ENCODE assay signal across 26 cellular contexts in genomic region chr11:67320011-67320410, GRCh38. TPM values are rescaled to one million over a fixed set of nuclear protein-coding genes. Genes with fewer than 3 reads are reported as not detected.
DNase-seq lines count a peak whose midpoint lies in the region; ATAC-seq and TF ChIP-seq lines count a peak whose summit lies in the region.
"Had no signal": no experiment of that assay in that cellular context is flagged by ENCODE, and none has a peak within 500 bp of the region (broad histone marks: within the 10 kb centered on the region; RNA-seq: fewer than 3 reads in every experiment).

No MANE protein-coding gene starts in this region.

- H3K9ac ChIP-seq in adipocyte (ENCODE audit: low read length): no peak overlapping the region

- no peaks in the 10 kb centered on the region for H3K36me3 Mint-ChIP-seq in glutamatergic neuron (ENCODE audit: unreplicated experiment)
- H3K36me3 Mint-ChIP-seq in activated T-helper 17 cell treated with anti-CD3 and anti-CD28 coated beads, Interleukin-2, amount 50 U/mL, for 72 hours (ENCODE audit: low read depth): peaks cover 6% of the 10 kb centered on the region

- H3K27me3 ChIP-seq in AG04450 (ENCODE audit: control insufficient read depth, insufficient read depth, low read length): no peaks in the 10 kb centered on the region
- no peaks in the 10 kb centered on the region for H3K27me3 ChIP-seq in adipocyte (replicated peaks; ENCODE audit: control insufficient read depth, insufficient read depth, low read length)
- H3K27me3 ChIP-seq: BE2C, SJCRH30 had no signal

- TF ChIP-seq CTCF in AG04450 (IDR thresholded peaks at IDR 0.05; ENCODE audit: low read depth, low read length) (no peak), GM13977 (IDR thresholded peaks at IDR 0.05; ENCODE audit: extremely low read depth, insufficient read depth, missing control alignments) (no peak), glutamatergic neuron (IDR thresholded peaks at IDR 0.05; ENCODE audit: partially characterized antibody, unreplicated experiment) (no peak)

- no peaks in the 10 kb centered on the region for H3K36me3 ChIP-seq in adipocyte (ENCODE audit: control insufficient read depth, insufficient read depth, low read length, severe bottlenecking)
- H3K36me3 ChIP-seq: BE2C, SJCRH30 had no signal

- H3K9me3 ChIP-seq in AG04450 (ENCODE audit: control insufficient read depth, insufficient read depth, low read length): no peaks in the 10 kb centered on the region; the same call in 1 of the 2 replicates
- no peaks in the 10 kb centered on the region for H3K9me3 ChIP-seq in adipocyte (ENCODE audit: control insufficient read depth, low read length)
- H3K9me3 ChIP-seq: BE2C, SJCRH30 had no signal

- in situ Hi-C loops in GM13977 (cut with MboI; ENCODE audit: low pct_unique_long_range_greater_than_20kb, low sequenced_read_pairs, unreplicated experiment): no loop called here

- no peak overlapping the region for H3K27ac ChIP-seq in AG04450 (ENCODE audit: low read depth, low read length)
- H3K27ac ChIP-seq: PC-9, SJCRH30 had no signal

- ATAC-seq in activated T-helper 17 cell treated with anti-CD3 and anti-CD28 coated beads, Interleukin-2, amount 50 U/mL, for 72 hours (replicated peaks): no peak
- no peak for ATAC-seq in GM21786 (IDR thresholded peaks at IDR 0.05; ENCODE audit: unreplicated experiment)
- ATAC-seq: GM12878, HCT116, HepG2, Right ventricle myocardium inferior, SK-N-SH treated with all-trans-retinoic acid at 6 μM for 48 hours had no signal

- peaks cover 4% of the 10 kb centered on the region for H3K27me3 Mint-ChIP-seq in glutamatergic neuron (ENCODE audit: unreplicated experiment)
- H3K27me3 Mint-ChIP-seq in activated T-helper 17 cell treated with anti-CD3 and anti-CD28 coated beads, Interleukin-2, amount 50 U/mL, for 72 hours: no peaks in the 10 kb centered on the region

- H3K4me3 Mint-ChIP-seq in glutamatergic neuron (ENCODE audit: unreplicated experiment): peak overlapping the region; percentile 46
- H3K4me3 Mint-ChIP-seq in activated T-helper 17 cell treated with anti-CD3 and anti-CD28 coated beads, Interleukin-2, amount 50 U/mL, for 72 hours: no peak overlapping the region

- peaks cover 3% of the 10 kb centered on the region for H3K9me3 Mint-ChIP-seq in glutamatergic neuron (ENCODE audit: unreplicated experiment)
- no peaks in the 10 kb centered on the region for H3K9me3 Mint-ChIP-seq in activated T-helper 17 cell treated with anti-CD3 and anti-CD28 coated beads, Interleukin-2, amount 50 U/mL, for 72 hours

- no peaks in the 10 kb centered on the region for H3K4me1 Mint-ChIP-seq in glutamatergic neuron (ENCODE audit: low read depth, unreplicated experiment)
- peaks cover 12% of the 10 kb centered on the region for H3K4me1 Mint-ChIP-seq in activated T-helper 17 cell treated with anti-CD3 and anti-CD28 coated beads, Interleukin-2, amount 50 U/mL, for 72 hours

- H3K27ac Mint-ChIP-seq in glutamatergic neuron (ENCODE audit: unreplicated experiment): no peak overlapping the region
- H3K27ac Mint-ChIP-seq in activated T-helper 17 cell treated with anti-CD3 and anti-CD28 coated beads, Interleukin-2, amount 50 U/mL, for 72 hours: no peak overlapping the region

- DNase-seq in AG04450 (ENCODE audit: low read depth, low spot score): peak; percentile 18
- DNase-seq in GM13977 (ENCODE audit: low spot score): peak; percentile 2
- DNase-seq in adipocyte (ENCODE audit: low read depth): peak; percentile 11
- DNase-seq in glutamatergic neuron: no peak
- no peak for DNase-seq in 8988T
- DNase-seq in NCI-H1417 treated with DMSO at 0.1 percent for 48 hours (lab: John Stamatoyannopoulos, UW): no peak
- DNase-seq: BE2C; EL; GDM1; KBM-7; MV-4-11; NCI-H1105; NCI-H2029; NCI-H446 treated with DMSO at 0.1 percent for 48 hours; NCI-H526; NCI-H82; NK-92 treated with Interleukin-12 subunit alpha and Interleukin-12 subunit beta, amount 100 ng/mL, for 24 hours; PC-9; SJCRH30 had no signal

- POLR2A ChIA-PET in AG04450 (lab: Yijun Ruan, JAX): interaction anchor here (1.1 kb wide), 1 partner anchor 31 kb away, joined by 3 read pairs; the partner anchor contains the start of gene ANKRD13D

- H3K4me3 ChIP-seq in AG04450 (ENCODE audit: low read depth, low read length) (no peak overlapping the region), adipocyte (ENCODE audit: low read length) (no peak overlapping the region)
- H3K4me3 ChIP-seq: GM12878, PC-9, SJCRH30 had no signal

- peaks cover 7% of the 10 kb centered on the region for H3K4me1 ChIP-seq in adipocyte (ENCODE audit: control insufficient read depth, insufficient read depth, low read length)
- H3K4me1 ChIP-seq: BE2C had no signal

- CTCF ChIA-PET in AG04450 (lab: Charles Lee): interaction anchor here (0.6 to 5.1 kb wide), 7 partner anchors 26 to 67 kb away, joined by 3 to 71 read pairs (median 9); no protein-coding TSS in a partner anchor

RNA-seq across cellular contexts. Expression of gene SSH3, which starts 16.7 kb away (rescaled TPM):
- 16.5 and 20.0 TPM in 2 replicates for polyA plus RNA-seq in AG04450 (2011; rRNA removed)
- 12.1 and 14.3 TPM in 2 replicates for polyA minus RNA-seq in AG04450 (2011; rRNA and poly(A)+ RNA removed)
- total RNA-seq in glutamatergic neuron (ENCODE audit: unreplicated experiment): 8.3 TPM
- total RNA-seq in activated T-helper 17 cell treated with anti-CD3 and anti-CD28 coated beads, Interleukin-2, amount 50 U/mL, for 72 hours: 10 to 100 TPM; 15.8 to 22.0 TPM

RNA-seq across cellular contexts. Expression of gene ANKRD13D, which starts 30.9 kb away (rescaled TPM):
- polyA plus RNA-seq in AG04450 (2011; rRNA removed): 14.4 and 18.4 TPM in 2 replicates
- 25.6 and 33.8 TPM in 2 replicates for polyA minus RNA-seq in AG04450 (2011; rRNA and poly(A)+ RNA removed)
- total RNA-seq in glutamatergic neuron (ENCODE audit: unreplicated experiment): 109 TPM
- total RNA-seq in activated T-helper 17 cell treated with anti-CD3 and anti-CD28 coated beads, Interleukin-2, amount 50 U/mL, for 72 hours: 100 to 1,000 TPM; 102 to 137 TPM

RNA-seq across cellular contexts. Expression of gene POLD4, which starts 33.3 kb away (rescaled TPM):
- 45.9 and 70.6 TPM in 2 replicates for polyA plus RNA-seq in AG04450 (2011; rRNA removed)
- 8.0 and 12.0 TPM in 2 replicates for polyA minus RNA-seq in AG04450 (2011; rRNA and poly(A)+ RNA removed)
- total RNA-seq in glutamatergic neuron (ENCODE audit: unreplicated experiment): 15.4 TPM
- 10 to 100 TPM; 32.4 to 60.2 TPM for total RNA-seq in activated T-helper 17 cell treated with anti-CD3 and anti-CD28 coated beads, Interleukin-2, amount 50 U/mL, for 72 hours

RNA-seq across cellular contexts. Expression of gene CLCF1, which starts 53.4 kb away (rescaled TPM):
- 11.4 and 12.4 TPM in 2 replicates for polyA plus RNA-seq in AG04450 (2011; rRNA removed)
- polyA minus RNA-seq in AG04450 (2011; rRNA and poly(A)+ RNA removed): 9.3 and 15.0 TPM in 2 replicates
- not detected for total RNA-seq in glutamatergic neuron (ENCODE audit: unreplicated experiment)
- 1 to 10 TPM in 1 of 2 donors, under 1 TPM in 1; 0.22 to 1.1 TPM for total RNA-seq in activated T-helper 17 cell treated with anti-CD3 and anti-CD28 coated beads, Interleukin-2, amount 50 U/mL, for 72 hours

RNA-seq across cellular contexts. Expression of gene GRK2, which starts 53.7 kb away (rescaled TPM):
- 17.3 and 20.2 TPM in 2 replicates for polyA plus RNA-seq in AG04450 (2011; rRNA removed)
- polyA minus RNA-seq in AG04450 (2011; rRNA and poly(A)+ RNA removed): 61.0 and 67.4 TPM in 2 replicates
- total RNA-seq in glutamatergic neuron (ENCODE audit: unreplicated experiment): 52.2 TPM
- 100 to 1,000 TPM; 197 to 265 TPM for total RNA-seq in activated T-helper 17 cell treated with anti-CD3 and anti-CD28 coated beads, Interleukin-2, amount 50 U/mL, for 72 hours

Comparison
In these comparisons a context has a peak if more than half of its experiments do, and no peak if none do; other contexts are left out.
1. DNase-seq: peak in AG04450 (single experiment), GM13977 (single experiment) and adipocyte (single experiment); none in glutamatergic neuron (single experiment), 8988T (single experiment) and NCI-H1417 treated with DMSO at 0.1 percent for 48 hours (single experiment).